8 cellular contexts compared by ENCODE assay signal in the genomic region with DNA sequence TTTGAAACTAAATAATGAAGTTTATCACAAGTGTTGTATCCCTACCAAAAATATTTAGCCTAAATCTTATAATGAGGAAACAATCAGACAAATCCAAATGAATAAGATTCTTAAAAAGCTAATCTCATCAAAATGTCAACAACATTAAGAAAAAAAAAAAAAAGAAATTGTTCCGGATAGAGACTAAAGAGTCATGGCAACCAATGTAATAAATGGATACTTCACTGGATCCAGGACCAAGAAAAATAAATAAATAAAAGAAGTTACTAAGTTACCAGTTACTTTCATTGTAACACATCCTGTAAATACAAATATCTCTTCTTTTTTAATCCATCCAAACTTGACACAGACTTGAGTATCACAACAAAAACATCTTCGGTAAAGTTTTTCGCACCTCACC. TPM values are rescaled to one million over a fixed set of nuclear protein-coding genes. Genes with fewer than 3 reads are reported as not detected.
DNase-seq lines count a peak whose midpoint lies in the region; ATAC-seq and TF ChIP-seq lines count a peak whose summit lies in the region.

No MANE protein-coding gene starts in this region.

- H3K9me3 ChIP-seq in thoracic aorta: no peaks in the 10 kb centered on the region

- H3K4me1 Mint-ChIP-seq in activated CD8-positive, alpha-beta memory T cell treated with anti-CD3 and anti-CD28 coated beads, Interleukin-2, amount 10 ng/mL, durations not matched to agents 7 days and 5 days: peaks cover 35% of the 10 kb centered on the region
- peaks cover 28% of the 10 kb centered on the region for H3K4me1 Mint-ChIP-seq in activated naive CD8-positive, alpha-beta T cell treated with anti-CD3 and anti-CD28 coated beads for 36 hours

- H3K36me3 ChIP-seq in kidney epithelial cell (ENCODE audit: control insufficient read depth, insufficient read depth, low read length) (no peaks in the 10 kb centered on the region), thoracic aorta (peaks cover 18% of the 10 kb centered on the region)

- peak overlapping the region; percentile 100 for H3K27ac Mint-ChIP-seq in activated CD8-positive, alpha-beta memory T cell treated with anti-CD3 and anti-CD28 coated beads, Interleukin-2, amount 10 ng/mL, durations not matched to agents 7 days and 5 days
- H3K27ac Mint-ChIP-seq in activated naive CD8-positive, alpha-beta T cell treated with anti-CD3 and anti-CD28 coated beads for 36 hours: peak overlapping the region; percentile 100

- H3K36me3 Mint-ChIP-seq in activated CD8-positive, alpha-beta memory T cell treated with anti-CD3 and anti-CD28 coated beads, Interleukin-2, amount 10 ng/mL, durations not matched to agents 7 days and 5 days: peaks cover 16% of the 10 kb centered on the region
- peaks cover 22% of the 10 kb centered on the region for H3K36me3 Mint-ChIP-seq in activated naive CD8-positive, alpha-beta T cell treated with anti-CD3 and anti-CD28 coated beads for 36 hours

- H3K4me3 Mint-ChIP-seq in activated CD8-positive, alpha-beta memory T cell treated with anti-CD3 and anti-CD28 coated beads, Interleukin-2, amount 10 ng/mL, durations not matched to agents 7 days and 5 days: peak overlapping the region; percentile 99
- H3K4me3 Mint-ChIP-seq in activated naive CD8-positive, alpha-beta T cell treated with anti-CD3 and anti-CD28 coated beads for 36 hours: peak overlapping the region; percentile 99

- H3K27me3 ChIP-seq in kidney epithelial cell (ENCODE audit: control insufficient read depth, insufficient read depth, low read length): no peaks in the 10 kb centered on the region
- no peaks in the 10 kb centered on the region for H3K27me3 ChIP-seq in thoracic aorta (replicated peaks; ENCODE audit: insufficient read depth)

- TF ChIP-seq CTCF in kidney epithelial cell (IDR thresholded peaks at IDR 0.05; ENCODE audit: insufficient read depth, low read length, poor library complexity, severe bottlenecking) (no peak), thoracic aorta (IDR thresholded peaks at IDR 0.05) (no peak)

- no peak for ATAC-seq in activated CD8-positive, alpha-beta memory T cell treated with anti-CD3 and anti-CD28 coated beads, Interleukin-2, amount 10 ng/mL, durations not matched to agents 7 days and 5 days
- ATAC-seq in thoracic aorta (ENCODE audit: insufficient number of reproducible peaks, low FRiP score, low read depth): no peak
- no peak for ATAC-seq in GM21619 (IDR thresholded peaks at IDR 0.05; ENCODE audit: unreplicated experiment)

- peak overlapping the region; percentile 64 for H3K4me3 ChIP-seq in kidney epithelial cell (ENCODE audit: low read depth, low read length)
- peak overlapping the region; percentile 77 for H3K4me3 ChIP-seq in thoracic aorta

- peak overlapping the region; percentile 67 to 85 for H3K27ac ChIP-seq in thoracic aorta

- CTCF ChIA-PET in activated CD8-positive, alpha-beta memory T cell treated with anti-CD3 and anti-CD28 coated beads, Interleukin-2, amount 10 ng/mL, durations not matched to agents 7 days and 5 days (lab: Charles Lee): interaction anchor here (0.8 to 2.0 kb wide), 3 partner anchors 10 to 49 kb away, joined by 4 to 8 read pairs (median 4); a partner anchor contains a TSS

- H3K27me3 Mint-ChIP-seq in activated CD8-positive, alpha-beta memory T cell treated with anti-CD3 and anti-CD28 coated beads, Interleukin-2, amount 10 ng/mL, durations not matched to agents 7 days and 5 days: no peaks in the 10 kb centered on the region
- no peaks in the 10 kb centered on the region for H3K27me3 Mint-ChIP-seq in activated naive CD8-positive, alpha-beta T cell treated with anti-CD3 and anti-CD28 coated beads for 36 hours

- H3K4me1 ChIP-seq in thoracic aorta (ENCODE audit: control insufficient read depth in 1 of 2, low read depth in 2 of 2): peaks cover 17 to 21% of the 10 kb centered on the region in 2 donors

- DNase-seq in activated CD8-positive, alpha-beta memory T cell treated with anti-CD3 and anti-CD28 coated beads, Interleukin-2, amount 10 ng/mL, durations not matched to agents 7 days and 5 days: no peak
- no peak for DNase-seq in activated CD8-positive, alpha-beta memory T cell treated with anti-CD3 and anti-CD28 coated beads, Interleukin-2, amount 50 U/mL, for 4 hours
- DNase-seq in activated naive CD8-positive, alpha-beta T cell treated with anti-CD3 and anti-CD28 coated beads for 36 hours: no peak
- DNase-seq in kidney epithelial cell (ENCODE audit: low read depth): no peak
- no peak for DNase-seq in thoracic aorta (ENCODE audit: low spot score)
- no peak for DNase-seq in DMS 273 treated with DMSO at 0.1 percent for 48 hours (lab: John Stamatoyannopoulos, UW)
- no peak for DNase-seq in islet precursor cell

- H3K9me3 Mint-ChIP-seq in activated CD8-positive, alpha-beta memory T cell treated with anti-CD3 and anti-CD28 coated beads, Interleukin-2, amount 10 ng/mL, durations not matched to agents 7 days and 5 days (ENCODE audit: low read depth): no peaks in the 10 kb centered on the region
- no peaks in the 10 kb centered on the region for H3K9me3 Mint-ChIP-seq in activated naive CD8-positive, alpha-beta T cell treated with anti-CD3 and anti-CD28 coated beads for 36 hours

RNA-seq across cellular contexts. Expression of a gene that starts 0.6 kb away (rescaled TPM):
- total RNA-seq in activated CD8-positive, alpha-beta memory T cell treated with anti-CD3 and anti-CD28 coated beads, Interleukin-2, amount 10 ng/mL, durations not matched to agents 7 days and 5 days: 10 to 100 TPM; 29.7 to 49.8 TPM
- 10 to 100 TPM; 69.4 to 70.4 TPM for total RNA-seq in activated naive CD8-positive, alpha-beta T cell treated with anti-CD3 and anti-CD28 coated beads for 36 hours
- 51.2 and 54.1 TPM in 2 replicates for total RNA-seq in kidney epithelial cell
- total RNA-seq in thoracic aorta: 10 to 100 TPM; 22.1 to 28.0 TPM

RNA-seq across cellular contexts. Expression of a gene that starts 0.8 kb away (rescaled TPM):
- total RNA-seq in activated CD8-positive, alpha-beta memory T cell treated with anti-CD3 and anti-CD28 coated beads, Interleukin-2, amount 10 ng/mL, durations not matched to agents 7 days and 5 days: 10 to 100 TPM; 83.1 to 97.3 TPM
- 100 to 1,000 TPM; 106 to 111 TPM for total RNA-seq in activated naive CD8-positive, alpha-beta T cell treated with anti-CD3 and anti-CD28 coated beads for 36 hours
- total RNA-seq in kidney epithelial cell (93.0 and 103 TPM in 2 replicates), thoracic aorta (10 to 100 TPM; 47.1 to 56.0 TPM)

RNA-seq across cellular contexts. Expression of a gene that starts 41.1 kb away (rescaled TPM):
- 10 to 100 TPM; 80.1 to 92.7 TPM for total RNA-seq in activated CD8-positive, alpha-beta memory T cell treated with anti-CD3 and anti-CD28 coated beads, Interleukin-2, amount 10 ng/mL, durations not matched to agents 7 days and 5 days
- total RNA-seq in activated naive CD8-positive, alpha-beta T cell treated with anti-CD3 and anti-CD28 coated beads for 36 hours: 10 to 100 TPM; 94.2 to 95.7 TPM
- total RNA-seq in kidney epithelial cell (84.6 and 94.1 TPM in 2 replicates), thoracic aorta (10 to 100 TPM in 1 of 2 donors, 1 to 10 TPM in 1; 9.7 to 50.3 TPM)

RNA-seq across cellular contexts. Expression of a gene that starts 49.0 kb away (rescaled TPM):
- 10 to 100 TPM in 1 of 2 experiments, 1 to 10 TPM in 1; 9.5 to 13.3 TPM for total RNA-seq in activated CD8-positive, alpha-beta memory T cell treated with anti-CD3 and anti-CD28 coated beads, Interleukin-2, amount 10 ng/mL, durations not matched to agents 7 days and 5 days
- total RNA-seq in activated naive CD8-positive, alpha-beta T cell treated with anti-CD3 and anti-CD28 coated beads for 36 hours: 10 to 100 TPM; 11.6 to 11.9 TPM
- total RNA-seq in kidney epithelial cell: 6.4 and 7.8 TPM in 2 replicates
- total RNA-seq in thoracic aorta: 1 to 10 TPM; 5.1 to 8.2 TPM
